Comparison of ENCODE assay signal across 10 cellular contexts in the genomic region with DNA sequence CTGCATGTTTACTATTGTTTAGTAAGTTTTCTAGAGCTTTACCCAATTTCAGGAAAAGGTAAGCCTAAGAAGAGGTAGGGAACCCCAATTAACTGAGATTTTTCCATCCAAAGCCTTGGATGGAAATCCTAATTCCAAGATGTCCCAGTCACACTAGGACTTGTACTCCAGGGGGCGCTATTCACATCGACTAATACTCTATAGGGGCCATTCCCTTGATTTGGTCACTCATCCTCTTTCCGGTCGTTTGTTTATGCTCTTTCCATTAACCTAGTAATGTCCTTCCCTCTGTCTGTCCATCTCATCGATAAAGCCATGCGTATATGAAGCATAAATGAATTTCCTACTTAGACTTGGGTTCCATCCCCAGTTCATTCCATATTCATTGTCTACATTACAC.
DNase-seq lines count a peak whose midpoint lies in the region; ATAC-seq and TF ChIP-seq lines count a peak whose summit lies in the region.
"Had no signal": no experiment of that assay in that cellular context is flagged by ENCODE, and none has a peak within 500 bp of the region (broad histone marks: within the 10 kb centered on the region; RNA-seq: fewer than 3 reads in every experiment).

No MANE protein-coding gene starts in this region.

- H3K9ac ChIP-seq in DND-41 (ENCODE audit: low read depth, low read length): no peak overlapping the region

- no peak for ATAC-seq in DND-41 (ENCODE audit: insufficient read depth, low read depth)
- ATAC-seq in lower lobe of right lung: no peak

- CTCF ChIA-PET in activated CD4-positive, alpha-beta memory T cell treated with anti-CD3 and anti-CD28 coated beads, Interleukin-2, amount 10 ng/mL, durations not matched to agents 7 days and 5 days (lab: Charles Lee): interaction anchor here (0.7 to 1.9 kb wide), 4 partner anchors 17 to 895 kb away, joined by 3 to 6 read pairs (median 4); no protein-coding TSS in a partner anchor

- no peaks in the 10 kb centered on the region for H3K4me1 ChIP-seq in DND-41 (ENCODE audit: insufficient read depth, low read length)
- H3K4me1 ChIP-seq in lower lobe of right lung: no peaks in the 10 kb centered on the region

- intact Hi-C loops in lower lobe of right lung (cut with DNase I): no loop called here

- no peaks in the 10 kb centered on the region for H3K27me3 Mint-ChIP-seq in activated T-cell treated with anti-CD3 and anti-CD28 coated beads, Interleukin-2, amount 50 U/mL, for 24 hours
- H3K27me3 Mint-ChIP-seq in activated CD4-positive, alpha-beta memory T cell treated with anti-CD3 and anti-CD28 coated beads, Interleukin-2, amount 10 ng/mL, durations not matched to agents 7 days and 5 days: no peaks in the 10 kb centered on the region

- no peaks in the 10 kb centered on the region for H3K79me2 ChIP-seq in DND-41 (ENCODE audit: insufficient read depth, low read length)

- no peak overlapping the region for H3K27ac Mint-ChIP-seq in activated T-cell treated with anti-CD3 and anti-CD28 coated beads, Interleukin-2, amount 50 U/mL, for 24 hours
- H3K27ac Mint-ChIP-seq in activated CD4-positive, alpha-beta memory T cell treated with anti-CD3 and anti-CD28 coated beads, Interleukin-2, amount 10 ng/mL, durations not matched to agents 7 days and 5 days: no peak overlapping the region

- H3K27me3 ChIP-seq in DND-41 (ENCODE audit: insufficient read depth, low read length, poor library complexity) (no peaks in the 10 kb centered on the region), lower lobe of right lung (ENCODE audit: low read depth) (no peaks in the 10 kb centered on the region)

- H3K9me3 Mint-ChIP-seq in activated T-cell treated with anti-CD3 and anti-CD28 coated beads, Interleukin-2, amount 50 U/mL, for 24 hours: no peaks in the 10 kb centered on the region
- no peaks in the 10 kb centered on the region for H3K9me3 Mint-ChIP-seq in activated CD4-positive, alpha-beta memory T cell treated with anti-CD3 and anti-CD28 coated beads, Interleukin-2, amount 10 ng/mL, durations not matched to agents 7 days and 5 days

- H4K20me1 ChIP-seq in DND-41 (ENCODE audit: insufficient read depth, low read length): no peaks in the 10 kb centered on the region

- no peak for DNase-seq in DND-41
- peak; percentile 15 for DNase-seq in HS-27A (ENCODE audit: low read depth)
- no peak for DNase-seq in lower lobe of right lung
- DNase-seq in caudate nucleus (lab: John Stamatoyannopoulos, UW): no peak
- no peak for DNase-seq in activated T-cell treated with anti-CD3 and anti-CD28 coated beads, Interleukin-2, amount 50 U/mL, for 24 hours
- DNase-seq in activated CD4-positive, alpha-beta memory T cell treated with anti-CD3 and anti-CD28 coated beads, Interleukin-2, amount 10 ng/mL, durations not matched to agents 7 days and 5 days: no peak
- DNase-seq in AG20443 (ENCODE audit: low spot score): no peak
- DNase-seq: activated CD8-positive, alpha-beta memory T cell treated with anti-CD3 and anti-CD28 coated beads for 24 hours; anterior cingulate cortex had no signal

- POLR2A ChIA-PET in activated CD4-positive, alpha-beta memory T cell treated with anti-CD3 and anti-CD28 coated beads, Interleukin-2, amount 10 ng/mL, durations not matched to agents 7 days and 5 days (lab: Charles Lee): no interaction called here

- H3K4me3 ChIP-seq in DND-41 (ENCODE audit: low read depth in 1 of 2, low read length in 2 of 2): no peak overlapping the region
- no peak overlapping the region for H3K4me3 ChIP-seq in lower lobe of right lung

- H3K27ac ChIP-seq in DND-41 (ENCODE audit: low read length) (no peak overlapping the region), VCaP (no peak overlapping the region), lower lobe of right lung (no peak overlapping the region), caudate nucleus (ENCODE audit: low read depth, low read length) (no peak overlapping the region)

- no peak overlapping the region for H2AFZ ChIP-seq in DND-41 (ENCODE audit: low read depth, low read length)

- H3K9me3 ChIP-seq in DND-41 (ENCODE audit: insufficient read depth, low read length, severe bottlenecking): no peaks in the 10 kb centered on the region
- H3K9me3 ChIP-seq in lower lobe of right lung: no peaks in the 10 kb centered on the region

- no peaks in the 10 kb centered on the region for H3K36me3 Mint-ChIP-seq in activated T-cell treated with anti-CD3 and anti-CD28 coated beads, Interleukin-2, amount 50 U/mL, for 24 hours (ENCODE audit: low read depth)
- peaks cover 2% of the 10 kb centered on the region for H3K36me3 Mint-ChIP-seq in activated CD4-positive, alpha-beta memory T cell treated with anti-CD3 and anti-CD28 coated beads, Interleukin-2, amount 10 ng/mL, durations not matched to agents 7 days and 5 days (ENCODE audit: low read depth)

- H3K4me1 Mint-ChIP-seq in activated T-cell treated with anti-CD3 and anti-CD28 coated beads, Interleukin-2, amount 50 U/mL, for 24 hours (ENCODE audit: low read depth): peaks cover 14% of the 10 kb centered on the region
- peaks cover 3% of the 10 kb centered on the region for H3K4me1 Mint-ChIP-seq in activated CD4-positive, alpha-beta memory T cell treated with anti-CD3 and anti-CD28 coated beads, Interleukin-2, amount 10 ng/mL, durations not matched to agents 7 days and 5 days

- TF ChIP-seq CTCF in DND-41 (IDR thresholded peaks at IDR 0.05; ENCODE audit: borderline replicate concordance, extremely low read depth, low read length, poor library complexity, severe bottlenecking) (peak; percentile 29), VCaP (conservative IDR thresholded peaks at IDR 0.05) (0 out of 2 replicates have a peak, but pooled peaks have one; percentile 9), lower lobe of right lung (IDR thresholded peaks at IDR 0.05) (peak; percentile 33)

- H3K36me3 ChIP-seq in DND-41 (ENCODE audit: insufficient read depth, low read length) (no peaks in the 10 kb centered on the region), lower lobe of right lung (no peaks in the 10 kb centered on the region)

- no peak overlapping the region for H3K4me2 ChIP-seq in DND-41 (ENCODE audit: insufficient read depth, low read length)

- no peak overlapping the region for H3K4me3 Mint-ChIP-seq in activated T-cell treated with anti-CD3 and anti-CD28 coated beads, Interleukin-2, amount 50 U/mL, for 24 hours
- H3K4me3 Mint-ChIP-seq in activated CD4-positive, alpha-beta memory T cell treated with anti-CD3 and anti-CD28 coated beads, Interleukin-2, amount 10 ng/mL, durations not matched to agents 7 days and 5 days: no peak overlapping the region
